Comparison of ENCODE assay signal across 7 cellular contexts in the genomic region with DNA sequence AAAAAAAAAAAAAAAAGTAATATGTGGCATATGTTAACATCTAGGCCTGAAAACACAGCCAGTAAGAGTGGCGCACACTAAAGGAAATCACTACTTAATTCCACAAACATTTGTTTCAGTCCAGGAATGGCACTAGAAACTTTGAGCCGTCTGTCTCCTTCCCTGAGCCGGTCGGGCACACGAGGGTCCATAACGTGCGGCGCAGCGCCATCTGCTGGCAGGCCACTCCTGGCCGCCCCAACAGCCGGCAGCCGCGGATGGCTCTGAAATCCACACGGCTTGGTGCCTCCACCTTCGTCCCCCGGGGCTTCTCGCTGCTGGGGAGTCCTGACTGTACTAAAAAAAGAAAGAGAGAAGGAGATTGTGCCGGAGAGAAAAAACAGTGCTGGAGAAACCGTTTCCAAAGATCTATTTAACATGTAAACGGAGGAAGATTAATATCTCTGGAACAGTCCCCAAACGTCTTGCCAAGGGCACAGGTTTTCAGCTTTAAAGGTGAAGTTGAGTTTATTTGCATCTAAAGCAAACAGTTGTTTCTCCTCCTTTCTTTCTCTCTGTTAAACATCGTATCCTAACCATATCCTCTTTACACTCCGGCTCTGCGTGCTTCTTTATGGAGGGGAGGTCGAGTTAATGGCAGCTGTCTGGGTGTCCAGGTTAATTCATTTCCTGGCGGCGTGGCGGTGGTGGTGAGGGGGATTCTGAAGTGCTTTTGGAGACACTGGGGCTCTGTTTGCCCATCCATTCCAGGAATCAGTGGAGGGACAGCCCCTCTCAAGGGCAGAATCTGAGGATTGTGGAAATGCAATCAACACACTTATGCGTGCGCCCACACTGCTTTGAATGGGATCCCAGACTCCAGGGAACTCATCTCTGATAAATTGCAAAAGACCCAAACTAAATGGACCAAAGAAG.
DNase-seq lines count a peak whose midpoint lies in the region; TF ChIP-seq lines count a peak whose summit lies in the region.

No MANE protein-coding gene starts in this region.

- no CpG with 5 or more reads among the region's 30 CpGs for WGBS in iPS DF 6.9 (ENCODE audit: insufficient coverage, insufficient read length)
- WGBS in spleen, 5 donors = 13 to 17% (median 15%) methylated on average over 30 of the region's 30 CpGs

- peak; percentile 73 for DNase-seq in GM12865 (ENCODE audit: low read depth)
- peak; percentile 77 for DNase-seq in H4 (ENCODE audit: low spot score)
- peak; percentile 47 to 65 for DNase-seq in Kasumi-1 (lab: John Stamatoyannopoulos, UW)
- peak; percentile 85 for DNase-seq in RPMI8226
- peak; percentile 96 for DNase-seq in astrocyte of the hippocampus (ENCODE audit: low read depth, low spot score)
- peak; percentile 60 for DNase-seq in iPS DF 6.9 (ENCODE audit: low read depth, low spot score)
- peak; percentile 79 for DNase-seq in spleen

- no peak overlapping the region for H3K27ac ChIP-seq in iPS DF 6.9 (ENCODE audit: low read length)
- no peak overlapping the region for H3K27ac ChIP-seq in spleen

- H3K9me3 ChIP-seq in iPS DF 6.9 (ENCODE audit: control insufficient read depth, insufficient read depth, low read length) = no peaks in the 10 kb centered on the region
- H3K9me3 ChIP-seq in spleen = no peaks in the 10 kb centered on the region

- no peaks in the 10 kb centered on the region for H3K36me3 ChIP-seq in iPS DF 6.9 (ENCODE audit: control insufficient read depth, insufficient read depth, low read length)
- no peaks in the 10 kb centered on the region for H3K36me3 ChIP-seq in spleen

- H3K27me3 ChIP-seq in iPS DF 6.9 (ENCODE audit: control insufficient read depth, insufficient read depth, low read length) = no peaks in the 10 kb centered on the region
- peaks cover 0 to 29% (median 4%) of the 10 kb centered on the region in 7 donors for H3K27me3 ChIP-seq in spleen (replicated peaks in 1 of 7)

- intact Hi-C loops in spleen (cut with DNase I; ENCODE audit: low total_unique reads) = no loop called here

- H3K4me3 ChIP-seq in GM12865 (ENCODE audit: low read depth, low read length) (no peak overlapping the region), iPS DF 6.9 (ENCODE audit: low read length) (no peak overlapping the region), spleen (no peak overlapping the region)

- TF ChIP-seq POLR2A in spleen (IDR thresholded peaks at IDR 0.05) = no peak

- TF ChIP-seq CTCF in GM12865 (IDR thresholded peaks at IDR 0.05; ENCODE audit: insufficient read depth, low read depth, low read length, missing control alignments) (peak; percentile 97), spleen (IDR thresholded peaks at IDR 0.05 in 8 of 11, conservative IDR thresholded peaks at IDR 0.05 in 3 of 11) (peak in 9 of 11 experiments; percentile 17 to 71 (median 61))

- H3K4me1 ChIP-seq in iPS DF 6.9 (ENCODE audit: control insufficient read depth, insufficient read depth, low read length) = 0 out of 2 replicates have a peak, but pooled peaks cover 4% of the 10 kb centered on the region
- H3K4me1 ChIP-seq in spleen = peaks cover 0 to 6% (median 0%) of the 10 kb centered on the region in 6 donors
